In genomic region chr2:121532347-121532766, GRCh38 we compare ENCODE assay signal across 8 cellular contexts. TPM values are rescaled to one million over a fixed set of nuclear protein-coding genes. Genes with fewer than 3 reads are reported as not detected.
DNase-seq lines count a peak whose midpoint lies in the region; TF ChIP-seq lines count a peak whose summit lies in the region.

No MANE protein-coding gene starts in this region.

- H3K79me2 ChIP-seq in PC-9 (ENCODE audit: low read depth), result peaks cover 57% of the 10 kb centered on the region

- H3K4me1 Mint-ChIP-seq in activated naive CD4-positive, alpha-beta T cell treated with anti-CD3 and anti-CD28 coated beads, Interleukin-2, amount 10 ng/mL, durations not matched to agents 7 days and 5 days, result peaks cover 46% of the 10 kb centered on the region

- H4K20me1 ChIP-seq in PC-9 (ENCODE audit: insufficient read depth), result no peaks in the 10 kb centered on the region

- no peaks in the 10 kb centered on the region for H3K9me2 ChIP-seq in PC-9 (ENCODE audit: insufficient read depth)

- BruUV-seq in PC-9 (replicated peaks; lab: Mats Ljungman, UMichigan), result no TSS peak

- no peak for DNase-seq in activated naive CD4-positive, alpha-beta T cell treated with anti-CD3 and anti-CD28 coated beads, Interleukin-2, amount 10 ng/mL, durations not matched to agents 7 days and 5 days
- no peak for DNase-seq in activated naive CD4-positive, alpha-beta T cell treated with Interleukin-2 at 50 U/mL for 16 hours
- no peak for DNase-seq in PC-9
- no peak for DNase-seq in esophagus squamous epithelium (lab: John Stamatoyannopoulos, UW)
- no peak for DNase-seq in stomach
- DNase-seq in NOMO-1 (lab: John Stamatoyannopoulos, UW; ENCODE audit: unreplicated experiment in 2 of 2), result no peak
- no peak for DNase-seq in NCI-H187 (lab: John Stamatoyannopoulos, UW)
- DNase-seq in HPDE6-E6E7 (ENCODE audit: extremely low spot score), result no peak

- H3K4me1 ChIP-seq in PC-9 (replicated peaks; ENCODE audit: insufficient read depth) (peaks cover 30% of the 10 kb centered on the region), esophagus squamous epithelium (peaks cover 25 to 66% (median 35%) of the 10 kb centered on the region in 3 donors), stomach (peaks cover 9 to 59% (median 40%) of the 10 kb centered on the region in 4 donors)

- no peak for TF ChIP-seq POLR2A in esophagus squamous epithelium (IDR thresholded peaks at IDR 0.05)
- no peak for TF ChIP-seq POLR2A in stomach (IDR thresholded peaks at IDR 0.05)

- peak overlapping the region; percentile 99 for H3K4me2 ChIP-seq in PC-9

- H3K9me3 ChIP-seq in PC-9 (ENCODE audit: insufficient read depth, low read depth), result no peaks in the 10 kb centered on the region
- H3K9me3 ChIP-seq in esophagus squamous epithelium, result no peaks in the 10 kb centered on the region
- H3K9me3 ChIP-seq in stomach, result no peaks in the 10 kb centered on the region

- TF ChIP-seq CTCF in PC-9 (conservative IDR thresholded peaks at IDR 0.05), result no peak
- TF ChIP-seq CTCF in esophagus squamous epithelium (IDR thresholded peaks at IDR 0.05), result no peak
- TF ChIP-seq CTCF in stomach (IDR thresholded peaks at IDR 0.05), result no peak

- CTCF ChIA-PET in activated naive CD4-positive, alpha-beta T cell treated with anti-CD3 and anti-CD28 coated beads, Interleukin-2, amount 10 ng/mL, durations not matched to agents 7 days and 5 days (lab: Charles Lee), result interaction anchor here (1.1 to 2.4 kb wide), 3 partner anchors 9 to 200 kb away, joined by 3 to 13 read pairs (median 5); no protein-coding TSS in a partner anchor
- CTCF ChIA-PET in PC-9 (lab: Charles Lee), result interaction anchor here (0.6 kb wide), 1 partner anchor 103 kb away, joined by 5 read pairs; no protein-coding TSS in a partner anchor

- peaks cover 11% of the 10 kb centered on the region for H3K36me3 Mint-ChIP-seq in activated naive CD4-positive, alpha-beta T cell treated with anti-CD3 and anti-CD28 coated beads, Interleukin-2, amount 10 ng/mL, durations not matched to agents 7 days and 5 days

- H3K36me3 ChIP-seq in PC-9 (ENCODE audit: low read depth) (0 out of 2 replicates have a peak, but pooled peaks cover under 1% of the 10 kb centered on the region), esophagus squamous epithelium (peaks cover 0 to 5% (median 0%) of the 10 kb centered on the region in 3 donors), stomach (no peaks in the 10 kb centered on the region)

- H2AFZ ChIP-seq in PC-9, result no peak overlapping the region

- H3K9me3 Mint-ChIP-seq in activated naive CD4-positive, alpha-beta T cell treated with anti-CD3 and anti-CD28 coated beads, Interleukin-2, amount 10 ng/mL, durations not matched to agents 7 days and 5 days, result no peaks in the 10 kb centered on the region

- peak overlapping the region; percentile 95 for H3K27ac ChIP-seq in PC-9
- peak overlapping the region in 3 of 4 donors; percentile 10 to 98 (median 96) for H3K27ac ChIP-seq in esophagus squamous epithelium
- peak overlapping the region in 3 of 5 donors; percentile 95 to 98 (median 95) for H3K27ac ChIP-seq in stomach

- no peak for TF ChIP-seq EP300 in stomach (IDR thresholded peaks at IDR 0.05)

- peak overlapping the region; percentile 28 for H3K4me3 Mint-ChIP-seq in activated naive CD4-positive, alpha-beta T cell treated with anti-CD3 and anti-CD28 coated beads, Interleukin-2, amount 10 ng/mL, durations not matched to agents 7 days and 5 days

- H3K4me3 ChIP-seq in PC-9 (peak overlapping the region; percentile 66), esophagus squamous epithelium (no peak overlapping the region), stomach (no peak overlapping the region)

- H3K27me3 ChIP-seq in PC-9 (ENCODE audit: insufficient read depth, low read depth) (no peaks in the 10 kb centered on the region), esophagus squamous epithelium (no peaks in the 10 kb centered on the region), stomach (no peaks in the 10 kb centered on the region)

- peak overlapping the region; percentile 42 for H3K27ac Mint-ChIP-seq in activated naive CD4-positive, alpha-beta T cell treated with anti-CD3 and anti-CD28 coated beads, Interleukin-2, amount 10 ng/mL, durations not matched to agents 7 days and 5 days

- 43 to 46% methylated on average over 4 of the region's 4 CpGs for WGBS in esophagus squamous epithelium, 2 donors
- WGBS in stomach, 5 donors, result 35 to 57% (median 48%) methylated on average over 4 of the region's 4 CpGs

- intact Hi-C loops in PC-9 (cut with micrococcal nuclease; ENCODE audit: unreplicated experiment) (no loop called here), esophagus squamous epithelium (cut with DNase I) (loop anchor here (10.0 kb wide), 1 partner anchor 182 kb away; no protein-coding TSS in a partner anchor), stomach (cut with DNase I; ENCODE audit: low total_unique reads) (no loop called here)

- no peaks in the 10 kb centered on the region for H3K27me3 Mint-ChIP-seq in activated naive CD4-positive, alpha-beta T cell treated with anti-CD3 and anti-CD28 coated beads, Interleukin-2, amount 10 ng/mL, durations not matched to agents 7 days and 5 days

- POLR2A ChIA-PET in PC-9 (lab: Charles Lee; ENCODE audit: unreplicated experiment), result interaction anchor here (0.6 to 0.7 kb wide), 3 partner anchors 18 to 118 kb away, joined by 3 to 6 read pairs (median 4); no protein-coding TSS in a partner anchor

- H3F3A ChIP-seq in PC-9 (ENCODE audit: insufficient read depth, low read depth), result peaks cover 30% of the 10 kb centered on the region

RNA-seq across cellular contexts. Expression of gene RNU4ATAC, which starts 1.7 kb away (rescaled TPM):
- total RNA-seq in PC-9 (2021) (not detected in 2 replicates), esophagus squamous epithelium (not detected), stomach (under 1 TPM in 1 of 5 donors, not detected in 4; under 0.01 TPM)
- polyA plus RNA-seq in stomach, result not detected
